Comparison of ENCODE assay signal across 21 cellular contexts in the genomic region with DNA sequence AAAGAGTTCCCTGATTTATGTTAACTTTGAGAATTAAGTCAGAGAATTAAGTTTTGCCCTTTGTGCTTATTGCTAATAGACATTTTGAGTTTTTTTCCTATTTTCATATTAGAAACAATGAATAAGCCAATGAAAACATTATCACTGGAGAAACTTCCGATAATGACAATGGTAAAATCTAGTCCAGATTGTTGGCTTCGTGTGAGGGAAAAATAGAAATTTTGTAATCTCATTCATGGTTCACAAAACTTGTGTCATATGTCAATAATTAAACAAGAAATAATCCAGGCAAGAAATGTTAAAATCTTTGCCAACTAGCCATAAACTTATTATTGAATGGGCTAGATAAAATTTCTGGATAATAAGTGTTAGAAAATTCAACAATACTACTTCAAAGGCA. TPM values are rescaled to one million over a fixed set of nuclear protein-coding genes. Genes with fewer than 3 reads are reported as not detected.
DNase-seq lines count a peak whose midpoint lies in the region; ATAC-seq, FAIRE-seq and TF ChIP-seq lines count a peak whose summit lies in the region.
"Had no signal": no experiment of that assay in that cellular context is flagged by ENCODE, and none has a peak within 500 bp of the region (broad histone marks: within the 10 kb centered on the region; RNA-seq: fewer than 3 reads in every experiment).

No MANE protein-coding gene starts in this region.

- POLR2A ChIA-PET in HEK293 (lab: Yijun Ruan, JAX) (no interaction called here), endothelial cell of umbilical vein (lab: Charles Lee) (no interaction called here), T-cell (lab: Charles Lee) (no interaction called here)

- no peak overlapping the region for H3K4me2 ChIP-seq in endothelial cell of umbilical vein (ENCODE audit: insufficient read depth, low read length)
- no peak overlapping the region for H3K4me2 ChIP-seq in hepatocyte
- H3K4me2 ChIP-seq: BLaER1 treated with 17β-estradiol and CSF1 and Interleukin-3, amounts not matched to agents 10 nM and 100 nM had no signal

- no peaks in the 10 kb centered on the region for H3K9me1 ChIP-seq in endothelial cell of umbilical vein (replicated peaks; ENCODE audit: control insufficient read depth, extremely low read depth, insufficient read depth, low read length)

- no peak overlapping the region for H3K4me3 Mint-ChIP-seq in T-cell
- H3K4me3 Mint-ChIP-seq: B cell; CD8-positive, alpha-beta T cell; H9 had no signal

- H3K79me2 ChIP-seq in endothelial cell of umbilical vein (ENCODE audit: control insufficient read depth, insufficient read depth, low read length) (no peaks in the 10 kb centered on the region), hepatocyte (no peaks in the 10 kb centered on the region)

- BruUV-seq in endothelial cell of umbilical vein (replicated peaks; lab: Mats Ljungman, UMichigan) = no TSS peak

- no peak for TF ChIP-seq CTCF in HEK293 (tag by site-specific recombination; IDR thresholded peaks at IDR 0.05)
- no peak for TF ChIP-seq CTCF in endothelial cell of umbilical vein (IDR thresholded peaks at IDR 0.05; ENCODE audit: extremely low read depth in 1 of 2, insufficient read depth in 1 of 2, low read depth in 1 of 2, low read length in 2 of 2)
- no peak for TF ChIP-seq CTCF in hepatocyte (IDR thresholded peaks at IDR 0.05; ENCODE audit: poor library complexity)

- H4K20me1 ChIP-seq in endothelial cell of umbilical vein (replicated peaks; ENCODE audit: control insufficient read depth, extremely low read depth, insufficient read depth, low read length) = no peaks in the 10 kb centered on the region
- no peaks in the 10 kb centered on the region for H4K20me1 ChIP-seq in hepatocyte (ENCODE audit: insufficient read depth, poor library complexity, severe bottlenecking)
- H4K20me1 ChIP-seq: BLaER1 treated with 17β-estradiol and CSF1 and Interleukin-3, amounts not matched to agents 10 nM and 100 nM had no signal

- no peaks in the 10 kb centered on the region for H3K36me3 Mint-ChIP-seq in T-cell
- H3K36me3 Mint-ChIP-seq: CD8-positive, alpha-beta T cell had no signal

- 98% methylated on average over 2 of the region's 2 CpGs for WGBS in hepatocyte (ENCODE audit: low lambda C conversion rate, missing lambda C conversion rate)

- H3K9me2 ChIP-seq in hepatocyte (replicated peaks; ENCODE audit: insufficient read depth) = no peaks in the 10 kb centered on the region

- peaks cover 27% of the 10 kb centered on the region for H3K4me1 ChIP-seq in HEK293 (ENCODE audit: control insufficient read depth, insufficient read depth, low read length)
- H3K4me1 ChIP-seq in endothelial cell of umbilical vein (ENCODE audit: control insufficient read depth, extremely low read depth, insufficient read depth, low read length) = peaks cover 2% of the 10 kb centered on the region
- no peaks in the 10 kb centered on the region for H3K4me1 ChIP-seq in hepatocyte (ENCODE audit: insufficient read depth)

- H3K9me3 Mint-ChIP-seq in T-cell = no peaks in the 10 kb centered on the region
- H3K9me3 Mint-ChIP-seq: CD8-positive, alpha-beta T cell; H9 had no signal

- H3K4me3 ChIP-seq in HEK293 (ENCODE audit: low read depth, low read length) (no peak overlapping the region), endothelial cell of umbilical vein (replicated peaks in 1 of 3; ENCODE audit: insufficient read depth in 1 of 3, low read depth in 1 of 3, low read length in 3 of 3) (no peak overlapping the region), hepatocyte (no peak overlapping the region)
- H3K4me3 ChIP-seq: BLaER1 treated with 17β-estradiol and CSF1 and Interleukin-3, amounts not matched to agents 10 nM and 100 nM; GM12878 had no signal

- CTCF ChIA-PET in HEK293 (lab: Yijun Ruan, JAX) (no interaction called here), endothelial cell of umbilical vein (lab: Charles Lee) (interaction anchor here (1.0 kb wide), 1 partner anchor 8 kb away, joined by 3 read pairs; no protein-coding TSS in a partner anchor), T-cell (lab: Charles Lee) (no interaction called here)

- H3K27me3 Mint-ChIP-seq in T-cell = no peaks in the 10 kb centered on the region
- H3K27me3 Mint-ChIP-seq: B cell had no signal

- no peak for TF ChIP-seq POLR2A in endothelial cell of umbilical vein (IDR thresholded peaks at IDR 0.05; ENCODE audit: low read depth, low read length)

- DNase-seq in endothelial cell of umbilical vein (ENCODE audit: low read depth, low spot score) = peak; percentile 15
- DNase-seq in kidney glomerular epithelial cell (lab: John Stamatoyannopoulos, UW) = peak; percentile 21
- peak; percentile 21 for DNase-seq in renal cortical epithelial cell (ENCODE audit: low read depth)
- DNase-seq in hepatocyte (ENCODE audit: low spot score) = no peak
- no peak for DNase-seq in mesenteric fat pad (ENCODE audit: low spot score)
- DNase-seq in T-cell = no peak
- DNase-seq: 8988T; Calu3; CD8-positive, alpha-beta T cell; DMS53; DND-41; EL; H9 had no signal

- H3K27ac Mint-ChIP-seq in T-cell = no peak overlapping the region
- H3K27ac Mint-ChIP-seq: B cell; CD8-positive, alpha-beta T cell; H9 had no signal

- H2AFZ ChIP-seq in endothelial cell of umbilical vein (ENCODE audit: low read depth, low read length) (no peak overlapping the region), hepatocyte (no peak overlapping the region)

- FAIRE-seq in endothelial cell of umbilical vein (lab: Jason Lieb, UNC) = no peak
- FAIRE-seq: GM12878, H1 had no signal

- dilution Hi-C loops in endothelial cell of umbilical vein (cut with MboI; ENCODE audit: extremely low pct_ligation_motif_present, low sequenced_read_pairs) = no loop called here

- H3K9ac ChIP-seq in endothelial cell of umbilical vein (replicated peaks; ENCODE audit: extremely low read depth, insufficient read depth, low read length) = no peak overlapping the region
- H3K9ac ChIP-seq: BLaER1 treated with 17β-estradiol and CSF1 and Interleukin-3, amounts not matched to agents 10 nM and 100 nM had no signal

- no peaks in the 10 kb centered on the region for H3K36me3 ChIP-seq in HEK293 (ENCODE audit: control insufficient read depth in 2 of 2, insufficient read depth in 1 of 2, low read length in 2 of 2)
- no peaks in the 10 kb centered on the region for H3K36me3 ChIP-seq in endothelial cell of umbilical vein (ENCODE audit: control insufficient read depth in 2 of 2, extremely low read depth in 1 of 2, insufficient read depth in 2 of 2, low read length in 2 of 2)
- H3K36me3 ChIP-seq in hepatocyte (replicated peaks; ENCODE audit: insufficient read depth, low read depth) = no peaks in the 10 kb centered on the region
- H3K36me3 ChIP-seq: BLaER1 treated with 17β-estradiol and CSF1 and Interleukin-3, amounts not matched to agents 10 nM and 100 nM had no signal

- intact Hi-C loops in endothelial cell of umbilical vein (cut with micrococcal nuclease) = no loop called here

- ATAC-seq in HG03025 (IDR thresholded peaks at IDR 0.05; ENCODE audit: low FRiP score, unreplicated experiment) (no peak), T-cell (replicated peaks in 1 of 4) (no peak)
- ATAC-seq: CD8-positive, alpha-beta T cell; GM12878 had no signal

- H3K27me3 ChIP-seq in endothelial cell of umbilical vein (ENCODE audit: control insufficient read depth in 2 of 2, insufficient read depth in 2 of 2, low read length in 2 of 2) (no peaks in the 10 kb centered on the region), hepatocyte (no peaks in the 10 kb centered on the region)
- H3K27me3 ChIP-seq: BLaER1 treated with 17β-estradiol and CSF1 and Interleukin-3, amounts not matched to agents 10 nM and 100 nM had no signal

- H3K9me3 ChIP-seq in HEK293 (ENCODE audit: control insufficient read depth, insufficient read depth, low read depth, low read length) = no peaks in the 10 kb centered on the region
- H3K9me3 ChIP-seq in endothelial cell of umbilical vein (replicated peaks; ENCODE audit: control insufficient read depth, insufficient read depth, low read length) = no peaks in the 10 kb centered on the region
- H3K9me3 ChIP-seq in hepatocyte (ENCODE audit: low read depth) = no peaks in the 10 kb centered on the region
- H3K9me3 ChIP-seq: BLaER1 treated with 17β-estradiol and CSF1 and Interleukin-3, amounts not matched to agents 10 nM and 100 nM had no signal

- H3K27ac ChIP-seq in HEK293 (ENCODE audit: extremely low read depth, low read depth, low read length) (no peak overlapping the region), endothelial cell of umbilical vein (ENCODE audit: insufficient read depth, low read depth, low read length) (no peak overlapping the region), hepatocyte (no peak overlapping the region)
- H3K27ac ChIP-seq: BLaER1 treated with 17β-estradiol and CSF1 and Interleukin-3, amounts not matched to agents 10 nM and 100 nM had no signal

- no peaks in the 10 kb centered on the region for H3K4me1 Mint-ChIP-seq in T-cell
- H3K4me1 Mint-ChIP-seq: B cell had no signal

RNA-seq across cellular contexts. Expression of gene RNLS, which starts 36.7 kb away (rescaled TPM):
- total RNA-seq in endothelial cell of umbilical vein (2.5 and 3.6 TPM in 2 replicates), renal cortical epithelial cell (16.0 and 27.7 TPM in 2 replicates), hepatocyte (14.9 and 15.7 TPM in 2 replicates), mesenteric fat pad (10.2 TPM), T-cell (1 to 10 TPM; 1.8 to 4.5 (median 3.2) TPM)
- polyA plus RNA-seq in endothelial cell of umbilical vein (3.5 and 4.6 TPM in 2 replicates), hepatocyte (12.8 TPM in 2 replicates)
- 4.1 and 4.3 TPM in 2 replicates for polyA plus RNA-seq in endothelial cell of umbilical vein (2011; cell fraction: cytosol; rRNA removed)
- polyA plus RNA-seq in endothelial cell of umbilical vein (2011; cell fraction: nucleus; rRNA removed) = 2.2 TPM in 2 replicates
- polyA plus RNA-seq in endothelial cell of umbilical vein (2012) = 3.4 and 4.6 TPM in 2 replicates
- polyA minus RNA-seq in endothelial cell of umbilical vein = 4.6 and 7.7 TPM in 2 replicates
- polyA minus RNA-seq in endothelial cell of umbilical vein (2011; cell fraction: cytosol; rRNA and poly(A)+ RNA removed) = not detected
- polyA minus RNA-seq in endothelial cell of umbilical vein (2011; cell fraction: nucleus; rRNA and poly(A)+ RNA removed) = 6.8 and 11.1 TPM in 2 replicates

RNA-seq across cellular contexts. Expression of gene LIPJ, which starts 40.1 kb away (rescaled TPM):
- total RNA-seq in endothelial cell of umbilical vein = 0.09 TPM in 1 of 2 replicates, not detected in the other
- not detected in 2 replicates for polyA plus RNA-seq in endothelial cell of umbilical vein
- polyA plus RNA-seq in endothelial cell of umbilical vein (2011; cell fraction: cytosol; rRNA removed) = not detected in 2 replicates
- polyA plus RNA-seq in endothelial cell of umbilical vein (2011; cell fraction: nucleus; rRNA removed) = 0.10 TPM in 1 of 2 replicates, not detected in the other
- polyA plus RNA-seq in endothelial cell of umbilical vein (2012) = 0.09 TPM in 1 of 2 replicates, not detected in the other
- polyA minus RNA-seq in endothelial cell of umbilical vein = not detected in 2 replicates
- polyA minus RNA-seq in endothelial cell of umbilical vein (2011; cell fraction: cytosol; rRNA and poly(A)+ RNA removed) = not detected
- not detected in 2 replicates for polyA minus RNA-seq in endothelial cell of umbilical vein (2011; cell fraction: nucleus; rRNA and poly(A)+ RNA removed)
- total RNA-seq in renal cortical epithelial cell = 0.05 TPM in 1 of 2 replicates, not detected in the other
- total RNA-seq in hepatocyte = 0.17 TPM in 1 of 2 replicates, not detected in the other
- polyA plus RNA-seq in hepatocyte = not detected in 2 replicates
- not detected for total RNA-seq in mesenteric fat pad
- under 1 TPM in 3 of 5 donors, not detected in 2; 0.09 to 0.21 (median 0.16) TPM for total RNA-seq in T-cell
- total RNA-seq: Calu3; CD8-positive, alpha-beta T cell; G401; H1; H9; HT-29 had no signal
- polyA plus RNA-seq: H1 had no signal

Comparison
In these comparisons a context has a peak if more than half of its experiments do, and no peak if none do; other contexts are left out.
1. DNase-seq: peak in endothelial cell of umbilical vein (single experiment), kidney glomerular epithelial cell (single experiment) and renal cortical epithelial cell (single experiment); none in hepatocyte (single experiment), mesenteric fat pad (single experiment) and T-cell (0 of 34).